Comparison of ENCODE assay signal across 6 cellular contexts in the genomic region with DNA sequence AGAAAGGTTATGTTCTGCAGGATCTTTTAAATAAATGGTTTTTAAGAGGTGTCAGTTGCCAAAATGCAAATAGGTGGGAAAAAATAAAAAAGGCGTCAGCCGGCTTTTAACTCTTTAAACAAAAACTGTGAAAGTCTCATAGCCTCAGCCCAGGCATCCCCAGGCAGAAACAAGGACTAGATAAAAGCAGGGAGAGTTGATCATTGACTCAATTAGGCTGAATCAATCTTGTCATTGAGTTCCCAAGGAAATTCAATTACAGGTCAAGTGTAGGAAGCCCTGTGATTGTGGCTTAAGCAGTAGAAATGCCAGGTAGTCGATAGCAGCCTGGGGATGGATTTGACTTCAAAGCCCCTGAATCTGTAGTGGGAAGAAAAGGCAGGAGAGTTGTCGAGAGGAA. TPM values are rescaled to one million over a fixed set of nuclear protein-coding genes. Genes with fewer than 3 reads are reported as not detected.
"Had no signal": no experiment of that assay in that cellular context is flagged by ENCODE, and none has a peak within 500 bp of the region (broad histone marks: within the 10 kb centered on the region; RNA-seq: fewer than 3 reads in every experiment).

No MANE protein-coding gene starts in this region.

- DNase-seq: IMR-90 had no signal

- H3K4me3 ChIP-seq: K562 had no signal

- H3K27ac ChIP-seq: HL-60 had no signal

- H3K4me3 Mint-ChIP-seq: IgD-negative memory B cell had no signal

- H3K4me1 Mint-ChIP-seq: IgD-negative memory B cell had no signal

- H3K27ac Mint-ChIP-seq: IgD-negative memory B cell had no signal

RNA-seq across cellular contexts. Expression of a gene that starts 30.8 kb away (rescaled TPM):
- total RNA-seq: HepG2, HT1080, IMR-90 had no signal
- polyA plus RNA-seq: HepG2, K562 had no signal
